ENCODE assay signal across 8 cellular contexts in genomic region chr22:37817705-37818311, GRCh38. TPM values are rescaled to one million over a fixed set of nuclear protein-coding genes. Genes with fewer than 3 reads are reported as not detected.
DNase-seq lines count a peak whose midpoint lies in the region; ATAC-seq and TF ChIP-seq lines count a peak whose summit lies in the region.

No MANE protein-coding gene starts in this region.

- CTCF ChIA-PET in OCI-LY7 (lab: Charles Lee; ENCODE audit: unreplicated experiment), result interaction anchor here (0.6 to 1.4 kb wide), 2 partner anchors 18 to 147 kb away, joined by 3 to 4 read pairs; no protein-coding TSS in a partner anchor

- no peak for TF ChIP-seq EP300 in esophagus muscularis mucosa (IDR thresholded peaks at IDR 0.05)

- ATAC-seq in HG02678 (IDR thresholded peaks at IDR 0.05; ENCODE audit: unreplicated experiment), result no peak

- no peaks in the 10 kb centered on the region for H3K9me3 ChIP-seq in OCI-LY7 (ENCODE audit: low read length)
- H3K9me3 ChIP-seq in esophagus muscularis mucosa, result no peaks in the 10 kb centered on the region
- no peaks in the 10 kb centered on the region for H3K9me3 ChIP-seq in muscle layer of duodenum (ENCODE audit: control insufficient read depth in 1 of 2, low read length in 2 of 2)

- no peak overlapping the region for H3K27ac ChIP-seq in HL-60 (replicated peaks)
- H3K27ac ChIP-seq in OCI-LY7 (ENCODE audit: low read depth, low read length, poor library complexity, severe bottlenecking), result no peak overlapping the region
- H3K27ac ChIP-seq in esophagus muscularis mucosa (replicated peaks in 1 of 4), result peak overlapping the region; percentile 44 to 70 (median 50)
- no peak overlapping the region for H3K27ac ChIP-seq in muscle layer of duodenum (ENCODE audit: low read length)

- H3K27me3 ChIP-seq in HL-60 (ENCODE audit: insufficient read depth, poor library complexity, severe bottlenecking), result peaks cover 2% of the 10 kb centered on the region
- peaks cover 0 to 41% (median 0%) of the 10 kb centered on the region in 4 donors for H3K27me3 ChIP-seq in esophagus muscularis mucosa
- peaks cover 9% of the 10 kb centered on the region for H3K27me3 ChIP-seq in muscle layer of duodenum (ENCODE audit: low read depth, low read length)

- H3K9me2 ChIP-seq in OCI-LY7 (ENCODE audit: insufficient read depth, low read length), result no peaks in the 10 kb centered on the region

- no peaks in the 10 kb centered on the region for H3K4me1 ChIP-seq in OCI-LY7 (ENCODE audit: insufficient read depth, low read length, poor library complexity, severe bottlenecking)
- H3K4me1 ChIP-seq in esophagus muscularis mucosa, result peaks cover 17 to 21% (median 20%) of the 10 kb centered on the region in 4 donors
- peaks cover 0 to 18% of the 10 kb centered on the region in 2 donors for H3K4me1 ChIP-seq in muscle layer of duodenum (ENCODE audit: control insufficient read depth in 1 of 2, insufficient read depth in 2 of 2, low read length in 2 of 2)

- H3K36me3 ChIP-seq in OCI-LY7 (ENCODE audit: insufficient read depth, low read length) (peaks cover 2% of the 10 kb centered on the region; the same call in 1 of the 2 replicates), esophagus muscularis mucosa (peaks cover 0 to 39% (median 19%) of the 10 kb centered on the region in 4 donors), muscle layer of duodenum (ENCODE audit: control insufficient read depth in 1 of 2, insufficient read depth in 2 of 2, low read length in 2 of 2) (no peaks in the 10 kb centered on the region)

- TF ChIP-seq POLR2A in esophagus muscularis mucosa (IDR thresholded peaks at IDR 0.05; ENCODE audit: low read depth), result no peak

- peak overlapping the region; percentile 30; the same call in 1 of the 2 replicates for H3K4me2 ChIP-seq in OCI-LY7 (ENCODE audit: low read length)

- no peaks in the 10 kb centered on the region for H4K20me1 ChIP-seq in OCI-LY7 (ENCODE audit: insufficient read depth, low read length)

- TF ChIP-seq CTCF in HL-60 (IDR thresholded peaks at IDR 0.05; ENCODE audit: insufficient read depth, low read length), result peak; percentile 84
- peak; percentile 86 for TF ChIP-seq CTCF in OCI-LY7 (conservative IDR thresholded peaks at IDR 0.05; ENCODE audit: low read length)
- peak; percentile 96 to 98 (median 97) for TF ChIP-seq CTCF in esophagus muscularis mucosa (IDR thresholded peaks at IDR 0.05)

- DNase-seq in DMS 273 (lab: John Stamatoyannopoulos, UW; ENCODE audit: unreplicated experiment) (peak; percentile 88), HL-60 (ENCODE audit: low read depth in 1 of 2, low spot score in 1 of 2) (peak in 1 of 2 experiments; percentile 72), OCI-LY7 (ENCODE audit: low spot score) (peak; percentile 76), activated T-cell treated with anti-CD3 and anti-CD28 coated beads for 48 hours (ENCODE audit: low read depth) (peak; percentile 84), esophagus muscularis mucosa (ENCODE audit: extremely low spot score) (peak; percentile 96)
- peak; percentile 76 for DNase-seq in stimulated activated CD8-positive, alpha-beta memory T cell treated with anti-CD3 and anti-CD28 coated beads, Interleukin-4, amount 100 ng/mL, for 24 hours (ENCODE audit: low read depth)

- POLR2A ChIA-PET in OCI-LY7 (lab: Charles Lee), result no interaction called here

- H3K4me3 ChIP-seq in HL-60 (replicated peaks; ENCODE audit: insufficient read depth, low read length) (no peak overlapping the region), OCI-LY7 (ENCODE audit: low read depth, low read length, poor library complexity, severe bottlenecking) (no peak overlapping the region), esophagus muscularis mucosa (peak overlapping the region; percentile 40 to 59 (median 51)), muscle layer of duodenum (ENCODE audit: low read depth in 1 of 2, low read length in 2 of 2) (peak overlapping the region; percentile 44 to 66)

- intact Hi-C loops in OCI-LY7 (cut with micrococcal nuclease; ENCODE audit: unreplicated experiment), result loop anchor here (1.0 kb wide), 3 partner anchors 45 to 147 kb away; no protein-coding TSS in a partner anchor
- intact Hi-C loops in esophagus muscularis mucosa (cut with DNase I), result loop anchor here (1.0 to 5.0 kb wide), 2 partner anchors 45 to 149 kb away; no protein-coding TSS in a partner anchor

- WGBS in esophagus muscularis mucosa, result 5% methylated on average over 4 of the region's 27 CpGs

- no peak overlapping the region for H2AFZ ChIP-seq in OCI-LY7 (ENCODE audit: low read length)

- BruUV-seq in OCI-LY7 (replicated peaks; lab: Mats Ljungman, UMichigan), result no TSS peak

- H3K79me2 ChIP-seq in OCI-LY7 (ENCODE audit: insufficient read depth, low read depth, low read length), result no peaks in the 10 kb centered on the region

RNA-seq across cellular contexts. Expression of gene GALR3, which starts 5.4 kb away (rescaled TPM):
- total RNA-seq in OCI-LY7 (2014; rRNA removed; shearing (Covaris generic)), result not detected in 2 replicates
- total RNA-seq in OCI-LY7 (2022) (not detected in 2 replicates), esophagus muscularis mucosa (not detected)

RNA-seq across cellular contexts. Expression of gene GCAT, which starts 10.1 kb away (rescaled TPM):
- 14.6 and 20.6 TPM in 2 replicates for total RNA-seq in OCI-LY7 (2014; rRNA removed; shearing (Covaris generic))
- total RNA-seq in OCI-LY7 (2022) (17.3 and 21.6 TPM in 2 replicates), esophagus muscularis mucosa (10 to 100 TPM; 11.6 to 15.2 (median 12.3) TPM)

RNA-seq across cellular contexts. Expression of gene ANKRD54, which starts 26.3 kb away (rescaled TPM):
- 21.0 and 25.4 TPM in 2 replicates for total RNA-seq in OCI-LY7 (2014; rRNA removed; shearing (Covaris generic))
- total RNA-seq in OCI-LY7 (2022), result 31.7 and 31.8 TPM in 2 replicates
- total RNA-seq in esophagus muscularis mucosa, result 10 to 100 TPM; 27.4 to 64.2 (median 48.1) TPM

RNA-seq across cellular contexts. Expression of gene EIF3L, which starts 31.4 kb away (rescaled TPM):
- 443 and 503 TPM in 2 replicates for total RNA-seq in OCI-LY7 (2014; rRNA removed; shearing (Covaris generic))
- 596 and 649 TPM in 2 replicates for total RNA-seq in OCI-LY7 (2022)
- 100 to 1,000 TPM; 348 to 494 (median 425) TPM for total RNA-seq in esophagus muscularis mucosa

Comparison
In these comparisons a context has a peak if more than half of its experiments do, and no peak if none do; other contexts are left out.
1. H3K27ac ChIP-seq: peak in esophagus muscularis mucosa (4 of 4); none in HL-60 (single experiment), OCI-LY7 (single experiment) and muscle layer of duodenum (single experiment).
2. H3K4me3 ChIP-seq: peak in esophagus muscularis mucosa (4 of 4) and muscle layer of duodenum (2 of 2); none in HL-60 (single experiment) and OCI-LY7 (single experiment).
3. Peak in every context shown above with its lines, with median percentiles within 50 percentile points of each other: CTCF ChIP-seq.